8 cellular contexts compared by ENCODE assay signal in genomic region chr16:70695351-70696070, GRCh38. TPM values are rescaled to one million over a fixed set of nuclear protein-coding genes. Genes with fewer than 3 reads are reported as not detected.
DNase-seq lines count a peak whose midpoint lies in the region; ATAC-seq, FAIRE-seq and TF ChIP-seq lines count a peak whose summit lies in the region.

No MANE protein-coding gene starts in this region.

- H3K9me3 Mint-ChIP-seq in CD4-positive, alpha-beta T cell = no peaks in the 10 kb centered on the region
- peaks cover 5% of the 10 kb centered on the region for H3K9me3 Mint-ChIP-seq in astrocyte (ENCODE audit: unreplicated experiment)

- no peak overlapping the region for H3K4me3 Mint-ChIP-seq in CD4-positive, alpha-beta T cell
- no peak overlapping the region for H3K4me3 Mint-ChIP-seq in astrocyte (ENCODE audit: unreplicated experiment)

- no peak overlapping the region for H3K56ac ChIP-seq in IMR-90 (ENCODE audit: extremely low read depth, insufficient read depth, low read length)

- H3K18ac ChIP-seq in IMR-90 (ENCODE audit: low read depth, low read length) (0 out of 2 replicates have a peak overlapping the region, but pooled peaks have one; percentile 1), mesenchymal stem cell (ENCODE audit: low read depth in 1 of 2, low read length in 2 of 2) (peak overlapping the region; percentile 0 to 34)

- no peak overlapping the region; the same call in 1 of the 2 replicates for H4K5ac ChIP-seq in IMR-90 (ENCODE audit: low read depth, low read length)

- H3K27ac ChIP-seq in CD4-positive, alpha-beta T cell (ENCODE audit: low read depth, low read length) = no peak overlapping the region
- peak overlapping the region; percentile 13 for H3K27ac ChIP-seq in IMR-90 (ENCODE audit: insufficient read depth, low read length)
- no peak overlapping the region for H3K27ac ChIP-seq in astrocyte (ENCODE audit: low read depth, low read length)
- H3K27ac ChIP-seq in mesenchymal stem cell (ENCODE audit: low read length, poor library complexity, severe bottlenecking) = peak overlapping the region; percentile 60
- no peak overlapping the region for H3K27ac ChIP-seq in effector memory CD4-positive, alpha-beta T cell (ENCODE audit: insufficient read depth, low read length, poor library complexity, severe bottlenecking)

- H3K4me2 ChIP-seq in IMR-90 (ENCODE audit: low read depth, low read length) = no peak overlapping the region
- H3K4me2 ChIP-seq in astrocyte (ENCODE audit: low read length) = no peak overlapping the region
- no peak overlapping the region for H3K4me2 ChIP-seq in mesenchymal stem cell (ENCODE audit: low read length, poor library complexity, severe bottlenecking)

- peaks cover 43% of the 10 kb centered on the region for H3K9me1 ChIP-seq in IMR-90 (ENCODE audit: insufficient read depth, low read length)

- H3K27ac Mint-ChIP-seq in CD4-positive, alpha-beta T cell = peak overlapping the region; percentile 87
- peak overlapping the region; percentile 29 for H3K27ac Mint-ChIP-seq in astrocyte (ENCODE audit: unreplicated experiment)

- H3K4ac ChIP-seq in IMR-90 (ENCODE audit: low read depth, low read length) (peak overlapping the region; percentile 98), mesenchymal stem cell (ENCODE audit: low read depth in 1 of 2, low read length in 2 of 2) (peak overlapping the region; percentile 29 to 93)

- H2BK20ac ChIP-seq in IMR-90 (ENCODE audit: low read depth, low read length) = peak overlapping the region; percentile 46

- H2BK5ac ChIP-seq in IMR-90 (ENCODE audit: low read depth, low read length, poor library complexity, severe bottlenecking) = peak overlapping the region; percentile 36
- peak overlapping the region; percentile 58 for H2BK5ac ChIP-seq in mesenchymal stem cell (ENCODE audit: low read depth, low read length, poor library complexity, severe bottlenecking)

- POLR2A ChIA-PET in CD4-positive, alpha-beta T cell (lab: Charles Lee) = interaction anchor here (0.6 to 1.0 kb wide), 2 partner anchors 23 to 56 kb away, joined by 3 to 4 read pairs; no protein-coding TSS in a partner anchor
- POLR2A ChIA-PET in IMR-90 (lab: Charles Lee; ENCODE audit: unreplicated experiment) = no interaction called here

- H2AK9ac ChIP-seq in IMR-90 (replicated peaks; ENCODE audit: low read depth, low read length, poor library complexity) = peak overlapping the region; percentile 77

- H3K79me2 ChIP-seq in astrocyte (ENCODE audit: insufficient read depth, low read length) = no peaks in the 10 kb centered on the region

- no peak for TF ChIP-seq POLR2A in IMR-90 (IDR thresholded peaks at IDR 0.05; ENCODE audit: low read depth, low read length)

- DNase-seq in CD4-positive, alpha-beta T cell = peak in 1 of 10 experiments; percentile 8
- DNase-seq in IMR-90 = no peak
- DNase-seq in astrocyte (ENCODE audit: low read depth) = peak; percentile 20
- DNase-seq in mesenchymal stem cell = peak; percentile 36
- no peak for DNase-seq in NCI-H187 (lab: John Stamatoyannopoulos, UW)
- DNase-seq in effector memory CD4-positive, alpha-beta T cell = no peak
- DNase-seq in activated CD4-positive, CD25-positive, alpha-beta regulatory T cell treated with anti-CD3 and anti-CD28 coated beads, Interleukin-2, amount 50 U/mL, for 72 hours = no peak
- DNase-seq in activated T-cell treated with anti-CD3 and anti-CD28 coated beads, Interleukin-2, amount 50 U/mL, for 48 hours = no peak

- in situ Hi-C loops in IMR-90 (cut with MboI; ENCODE audit: low sequenced_read_pairs) = loop anchor here (25.0 kb wide), 1 partner anchor 667 kb away; the partner anchor contains the start of gene CALB2

- H3K4me1 ChIP-seq in IMR-90 (ENCODE audit: control insufficient read depth, insufficient read depth, low read length) = peaks cover 49% of the 10 kb centered on the region
- peaks cover 45% of the 10 kb centered on the region for H3K4me1 ChIP-seq in astrocyte (ENCODE audit: insufficient read depth, low read length)
- peaks cover 82% of the 10 kb centered on the region for H3K4me1 ChIP-seq in mesenchymal stem cell (ENCODE audit: control insufficient read depth, insufficient read depth, low read depth, low read length)
- H3K4me1 ChIP-seq in effector memory CD4-positive, alpha-beta T cell (ENCODE audit: control insufficient read depth, insufficient read depth, low read length, poor library complexity, severe bottlenecking) = no peaks in the 10 kb centered on the region

- H3K79me1 ChIP-seq in IMR-90 (ENCODE audit: low read depth in 1 of 2, low read length in 2 of 2) = peaks cover 3 to 46% of the 10 kb centered on the region in 2 experiments; a peak in 3 of 4 replicates
- H3K79me1 ChIP-seq in mesenchymal stem cell (replicated peaks; ENCODE audit: low read length, poor library complexity, severe bottlenecking) = no peaks in the 10 kb centered on the region

- no peaks in the 10 kb centered on the region; the same call in 1 of the 2 replicates for H3K36me3 ChIP-seq in IMR-90 (ENCODE audit: control insufficient read depth, insufficient read depth, low read length)
- H3K36me3 ChIP-seq in astrocyte (ENCODE audit: insufficient read depth, low read length) = no peaks in the 10 kb centered on the region
- peaks cover 6 to 25% of the 10 kb centered on the region in 2 experiments for H3K36me3 ChIP-seq in mesenchymal stem cell (ENCODE audit: control insufficient read depth in 1 of 2, insufficient read depth in 2 of 2, low read depth in 1 of 2, low read length in 2 of 2)
- H3K36me3 ChIP-seq in effector memory CD4-positive, alpha-beta T cell (ENCODE audit: control insufficient read depth, insufficient read depth, low read length) = peaks cover 9% of the 10 kb centered on the region

- peak; percentile 30 for ATAC-seq in CD4-positive, alpha-beta T cell (ENCODE audit: poor library complexity)
- ATAC-seq in IMR-90 (ENCODE audit: low read depth) = no peak

- H4K8ac ChIP-seq in IMR-90 (ENCODE audit: low read depth in 2 of 2, low read length in 2 of 2) (peak overlapping the region; percentile 69 to 97; a peak in 2 of 4 replicates), mesenchymal stem cell (ENCODE audit: low read length) (peak overlapping the region; percentile 88)

- peak overlapping the region; percentile 17 to 82 for H2BK12ac ChIP-seq in mesenchymal stem cell (ENCODE audit: low read length in 2 of 2)

- H2BK120ac ChIP-seq in IMR-90 (ENCODE audit: low read depth, low read length) (peak overlapping the region; percentile 99), mesenchymal stem cell (ENCODE audit: low read depth, low read length) (peak overlapping the region; percentile 81)

- TF ChIP-seq RAD21 in IMR-90 (IDR thresholded peaks at IDR 0.05; ENCODE audit: low read length) = no peak

- H2AFZ ChIP-seq in IMR-90 (replicated peaks; ENCODE audit: low read length, poor library complexity) (peak overlapping the region; percentile 34), astrocyte (ENCODE audit: low read depth, low read length) (no peak overlapping the region), mesenchymal stem cell (ENCODE audit: low read depth, low read length) (no peak overlapping the region)

- no peak overlapping the region for H3K4me3 ChIP-seq in IMR-90 (ENCODE audit: insufficient read depth, low read depth, low read length)
- H3K4me3 ChIP-seq in astrocyte (ENCODE audit: insufficient read depth, low read depth, low read length) = no peak overlapping the region
- no peak overlapping the region for H3K4me3 ChIP-seq in mesenchymal stem cell (ENCODE audit: insufficient read depth in 1 of 2, low read depth in 1 of 2, low read length in 2 of 2)
- H3K4me3 ChIP-seq in effector memory CD4-positive, alpha-beta T cell (ENCODE audit: insufficient read depth, low read depth, low read length, poor library complexity, severe bottlenecking) = no peak overlapping the region

- H2AK5ac ChIP-seq in IMR-90 (ENCODE audit: low read depth, low read length) = peak overlapping the region; percentile 97
- H2AK5ac ChIP-seq in mesenchymal stem cell (ENCODE audit: low read length, severe bottlenecking) = peak overlapping the region; percentile 93

- H4K91ac ChIP-seq in IMR-90 (ENCODE audit: insufficient read depth, low read depth, low read length) (peak overlapping the region; percentile 88), mesenchymal stem cell (ENCODE audit: low read length) (peak overlapping the region; percentile 95)

- intact Hi-C loops in CD4-positive, alpha-beta T cell (cut with DNase I, micrococcal nuclease) = loop anchor here in 1 of 2 experiments (5.0 kb wide), 1 partner anchor 42 kb away; no protein-coding TSS in a partner anchor
- intact Hi-C loops in IMR-90 (cut with micrococcal nuclease) = no loop called here

- FAIRE-seq in astrocyte (lab: Jason Lieb, UNC) = no peak

- TF ChIP-seq CTCF in CD4-positive, alpha-beta T cell (IDR thresholded peaks at IDR 0.05) = no peak
- TF ChIP-seq CTCF in IMR-90 (conservative IDR thresholded peaks at IDR 0.05; ENCODE audit: low read depth, low read length) = no peak
- no peak for TF ChIP-seq CTCF in astrocyte (IDR thresholded peaks at IDR 0.05; ENCODE audit: insufficient read depth, low read depth, low read length)

- no peaks in the 10 kb centered on the region for H3K27me3 Mint-ChIP-seq in CD4-positive, alpha-beta T cell
- no peaks in the 10 kb centered on the region for H3K27me3 Mint-ChIP-seq in astrocyte (ENCODE audit: low read depth, unreplicated experiment)

- H3K9ac ChIP-seq in IMR-90 (ENCODE audit: low read depth, low read length) (no peak overlapping the region), astrocyte (ENCODE audit: low read length) (no peak overlapping the region), mesenchymal stem cell (ENCODE audit: low read length) (no peak overlapping the region)

- H3K27me3 ChIP-seq in CD4-positive, alpha-beta T cell (ENCODE audit: control insufficient read depth, insufficient read depth, low read length) = no peaks in the 10 kb centered on the region
- H3K27me3 ChIP-seq in IMR-90 (ENCODE audit: control insufficient read depth, insufficient read depth, low read length) = no peaks in the 10 kb centered on the region
- no peaks in the 10 kb centered on the region for H3K27me3 ChIP-seq in astrocyte (ENCODE audit: insufficient read depth, low read length)
- no peaks in the 10 kb centered on the region for H3K27me3 ChIP-seq in mesenchymal stem cell (ENCODE audit: control insufficient read depth in 1 of 2, insufficient read depth in 1 of 2, low read length in 2 of 2)
- H3K27me3 ChIP-seq in effector memory CD4-positive, alpha-beta T cell (replicated peaks; ENCODE audit: control insufficient read depth, insufficient read depth, low read length, poor library complexity, severe bottlenecking) = no peaks in the 10 kb centered on the region

- H3K23ac ChIP-seq in IMR-90 (ENCODE audit: low read depth, low read length) (0 out of 2 replicates have a peak overlapping the region, but pooled peaks have one; percentile 65), mesenchymal stem cell (ENCODE audit: low read length in 2 of 2) (no peak overlapping the region)

- H2BK15ac ChIP-seq in IMR-90 (ENCODE audit: low read depth, low read length) (peak overlapping the region; percentile 68; the same call in 2 of the 3 replicates), mesenchymal stem cell (ENCODE audit: low read depth, poor library complexity, severe bottlenecking) (peak overlapping the region; percentile 90)

- H4K20me1 ChIP-seq in IMR-90 (ENCODE audit: insufficient read depth, low read length) (no peaks in the 10 kb centered on the region), astrocyte (ENCODE audit: insufficient read depth, low read length) (no peaks in the 10 kb centered on the region)

- WGBS in IMR-90 (ENCODE audit: extremely low coverage in 2 of 2, insufficient read length in 1 of 2), 2 experiments = no CpG with 5 or more reads among the region's 12 CpGs
- WGBS in mesenchymal stem cell = 61% methylated on average over 11 of the region's 12 CpGs

- H3K14ac ChIP-seq in IMR-90 (replicated peaks; ENCODE audit: low read depth, low read length) = peak overlapping the region; percentile 70
- H3K14ac ChIP-seq in mesenchymal stem cell (ENCODE audit: low read length in 2 of 2) = peak overlapping the region in 1 of 2 experiments; percentile 21

- no peaks in the 10 kb centered on the region for H3K9me3 ChIP-seq in CD4-positive, alpha-beta T cell (ENCODE audit: control insufficient read depth, low read length)
- H3K9me3 ChIP-seq in IMR-90 (ENCODE audit: control insufficient read depth, insufficient read depth, low read length) (no peaks in the 10 kb centered on the region), astrocyte (ENCODE audit: insufficient read depth, low read depth, low read length) (no peaks in the 10 kb centered on the region), mesenchymal stem cell (ENCODE audit: control insufficient read depth, low read length) (no peaks in the 10 kb centered on the region)
- no peaks in the 10 kb centered on the region for H3K9me3 ChIP-seq in effector memory CD4-positive, alpha-beta T cell (ENCODE audit: control insufficient read depth, low read length)

- CTCF ChIA-PET in CD4-positive, alpha-beta T cell (lab: Charles Lee) = no interaction called here
- CTCF ChIA-PET in IMR-90 (lab: Yijun Ruan, JAX) = no interaction called here

- peaks cover 35% of the 10 kb centered on the region for H3K4me1 Mint-ChIP-seq in CD4-positive, alpha-beta T cell (ENCODE audit: low read depth)
- H3K4me1 Mint-ChIP-seq in astrocyte (ENCODE audit: low read depth, unreplicated experiment) = peaks cover 25% of the 10 kb centered on the region

- BruUV-seq in IMR-90 (replicated peaks; lab: Mats Ljungman, UMichigan) = no TSS peak

- H3K36me3 Mint-ChIP-seq in CD4-positive, alpha-beta T cell (ENCODE audit: low read depth) = peaks cover 13% of the 10 kb centered on the region
- H3K36me3 Mint-ChIP-seq in astrocyte (ENCODE audit: low read depth, unreplicated experiment) = peaks cover 11% of the 10 kb centered on the region

- dilution Hi-C loops in IMR-90 (cut with HindIII; ENCODE audit: low sequenced_read_pairs, unreplicated experiment) = no loop called here

RNA-seq across cellular contexts. Expression of gene MTSS2, which starts 9.7 kb away (rescaled TPM):
- 10 to 100 TPM; 15.4 to 16.4 TPM for total RNA-seq in CD4-positive, alpha-beta T cell
- 8.9 and 9.1 TPM in 2 replicates for total RNA-seq in IMR-90 (2012; rRNA removed)
- 86.2 and 108 TPM in 2 replicates for polyA plus RNA-seq in IMR-90 (2012; rRNA removed)
- polyA plus RNA-seq in IMR-90 (2012; cell fraction: cytosol; rRNA removed) = 69.9 and 88.4 TPM in 2 replicates
- polyA plus RNA-seq in IMR-90 (2012; cell fraction: nucleus; rRNA removed; ENCODE audit: low replicate concordance) = 148 and 251 TPM in 2 replicates
- total RNA-seq in astrocyte = 31.3 and 38.3 TPM in 2 replicates
- polyA plus RNA-seq in mesenchymal stem cell (2013, experiment 1 of 2) = 105 TPM
- polyA plus RNA-seq in mesenchymal stem cell (2013, experiment 2 of 2) = 103 TPM

RNA-seq across cellular contexts. Expression of gene IL34, which starts 49.2 kb away (rescaled TPM):
- total RNA-seq in CD4-positive, alpha-beta T cell = under 1 TPM; 0.84 to 0.88 TPM
- total RNA-seq in IMR-90 (2012; rRNA removed) (1.1 and 1.3 TPM in 2 replicates), astrocyte (0.34 and 0.38 TPM in 2 replicates)
- 2.0 and 2.5 TPM in 2 replicates for polyA plus RNA-seq in IMR-90 (2012; rRNA removed)
- 2.1 and 4.5 TPM in 2 replicates for polyA plus RNA-seq in IMR-90 (2012; cell fraction: cytosol; rRNA removed)
- polyA plus RNA-seq in IMR-90 (2012; cell fraction: nucleus; rRNA removed; ENCODE audit: low replicate concordance) = 2.3 and 2.9 TPM in 2 replicates
- polyA plus RNA-seq in mesenchymal stem cell (2013, experiment 1 of 2) = 0.15 TPM
- 0.11 TPM for polyA plus RNA-seq in mesenchymal stem cell (2013, experiment 2 of 2)

Comparison
In these comparisons a context has a peak if more than half of its experiments do, and no peak if none do; other contexts are left out.
1. DNase-seq: peak in astrocyte (single experiment) and mesenchymal stem cell (single experiment); none in IMR-90 (single experiment), NCI-H187 (0 of 2), effector memory CD4-positive, alpha-beta T cell (0 of 3), activated CD4-positive, CD25-positive, alpha-beta regulatory T cell treated with anti-CD3 and anti-CD28 coated beads, Interleukin-2, amount 50 U/mL, for 72 hours (single experiment) and activated T-cell treated with anti-CD3 and anti-CD28 coated beads, Interleukin-2, amount 50 U/mL, for 48 hours (0 of 2).
2. H3K27ac ChIP-seq: peak in IMR-90 (single experiment) and mesenchymal stem cell (single experiment); none in CD4-positive, alpha-beta T cell (single experiment), astrocyte (single experiment) and effector memory CD4-positive, alpha-beta T cell (single experiment).